In the genomic region with DNA sequence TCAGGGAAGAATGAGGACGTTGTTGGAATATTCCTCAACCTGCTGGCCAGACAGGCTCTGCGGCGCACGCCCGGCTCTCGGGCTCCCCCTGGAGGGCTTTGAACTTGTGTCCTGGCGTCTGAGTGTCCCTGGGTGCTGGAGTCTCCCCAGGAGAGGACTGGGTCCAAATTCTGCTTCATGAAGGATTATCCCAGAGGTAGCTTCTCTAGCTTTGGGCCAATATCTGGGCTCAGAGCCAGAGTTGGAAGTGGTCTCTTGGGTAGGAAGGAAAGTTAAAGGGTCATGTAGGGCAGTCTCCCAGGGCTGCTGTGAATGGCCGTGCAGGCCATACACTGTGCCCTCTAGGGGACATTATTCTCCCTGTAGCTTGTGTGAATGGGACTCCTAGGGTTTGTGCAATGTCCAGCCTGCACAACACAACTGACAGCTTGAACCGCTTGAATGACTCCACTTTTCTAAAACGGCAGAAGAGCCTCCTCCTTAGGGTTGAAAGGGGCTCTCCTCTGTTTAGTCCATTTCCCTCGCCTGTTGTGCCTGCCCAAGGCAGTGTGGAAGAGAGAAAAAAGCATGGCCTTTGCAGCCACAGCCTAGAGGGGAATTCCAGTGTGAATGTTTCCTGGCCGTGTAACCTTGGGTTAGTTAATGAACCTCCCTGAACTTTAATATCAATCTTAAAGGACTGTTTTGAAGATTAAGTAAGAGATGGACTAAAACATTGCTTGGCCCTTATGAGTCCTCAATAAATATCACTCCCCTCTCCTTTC, we compare ENCODE assay signal across 1 cellular context.
TF ChIP-seq lines count a peak whose summit lies in the region.

No MANE protein-coding gene starts in this region.

TF ChIP-seq in endothelial cell of umbilical vein, 7 proteins besides CTCF, POLR2A, EP300 and RAD21 (continued from another document):
- TF ChIP-seq POLR2AphosphoS5 (IDR thresholded peaks at IDR 0.05; ENCODE audit: insufficient read depth, low read depth, low read length) (no peak), FOS (IDR thresholded peaks at IDR 0.05; ENCODE audit: borderline replicate concordance, insufficient read depth, low read length) (no peak), GATA2 (IDR thresholded peaks at IDR 0.05; ENCODE audit: insufficient read depth, insufficient read length, low read depth, low read length) (no peak), EZH2 (IDR thresholded peaks at IDR 0.05; ENCODE audit: borderline replicate concordance, low read depth, low read length, severe bottlenecking) (no peak), MAX (IDR thresholded peaks at IDR 0.05; ENCODE audit: insufficient read depth, insufficient read length) (no peak), MYC (IDR thresholded peaks at IDR 0.05; ENCODE audit: low read depth, low read length) (no peak)
